8 cellular contexts compared by ENCODE assay signal in the genomic region with DNA sequence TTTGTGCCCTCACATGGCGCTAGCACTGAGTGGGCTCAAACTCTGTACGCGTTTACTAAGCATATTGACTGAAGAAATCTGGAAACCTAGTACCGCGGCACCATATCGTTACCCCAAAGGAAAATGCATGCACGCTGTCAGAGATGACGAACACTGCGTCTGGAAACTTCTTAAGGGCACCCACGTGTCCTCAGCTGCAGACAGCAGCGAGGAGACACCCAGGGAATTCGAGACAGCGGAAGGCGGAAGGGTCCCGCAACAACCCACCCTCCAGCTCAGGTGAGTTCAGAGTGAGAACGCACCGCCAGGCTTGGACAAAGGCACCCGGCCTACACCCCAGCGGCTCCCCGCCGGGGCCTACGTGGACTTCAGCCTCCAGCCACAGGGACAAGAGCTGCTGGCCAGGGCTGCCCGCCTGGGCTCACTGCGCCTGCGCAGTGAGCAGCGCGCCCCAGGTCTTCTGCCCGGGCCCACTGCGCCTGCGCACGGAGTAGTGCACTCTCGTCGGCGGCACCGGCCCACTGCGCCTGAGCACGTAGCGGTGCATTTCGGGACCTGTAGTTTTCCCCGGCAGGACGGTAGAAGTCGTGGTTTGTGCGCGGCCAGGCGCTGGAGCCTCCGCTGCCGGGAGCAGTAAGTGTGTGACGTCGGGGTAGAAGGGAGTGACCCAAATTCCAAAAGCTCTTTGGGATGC.
A peak's percentile ranks its signal among the peaks of the same experiment; 100 is the strongest.
DNase-seq lines count a peak whose midpoint lies in the region; ATAC-seq and TF ChIP-seq lines count a peak whose summit lies in the region.
"Not testable (repeated sequence)": the region's sequence is repeated elsewhere in the genome, so short reads cannot be mapped to it uniquely, and the experiment has no call there.

No MANE protein-coding gene starts in this region.

- H3K4me3 Mint-ChIP-seq in activated CD8-positive, alpha-beta T cell treated with anti-CD3 and anti-CD28 coated beads for 36 hours; stimulated activated memory B cell treated with anti-CD40 and anti-IgM and Interleukin-4, amounts not matched to agents 10 μg/mL and 1 μg/mL and 100 μg/mL, for 72 hours: not testable (repeated sequence)

- H3K9me3 Mint-ChIP-seq in activated CD8-positive, alpha-beta T cell treated with anti-CD3 and anti-CD28 coated beads for 36 hours; stimulated activated memory B cell treated with anti-CD40 and anti-IgM and Interleukin-4, amounts not matched to agents 10 μg/mL and 1 μg/mL and 100 μg/mL, for 72 hours: not testable (repeated sequence)

- not testable (repeated sequence) for H3K27me3 Mint-ChIP-seq in activated CD8-positive, alpha-beta T cell treated with anti-CD3 and anti-CD28 coated beads for 36 hours; stimulated activated memory B cell treated with anti-CD40 and anti-IgM and Interleukin-4, amounts not matched to agents 10 μg/mL and 1 μg/mL and 100 μg/mL, for 72 hours

- not testable (repeated sequence) for H3K36me3 Mint-ChIP-seq in activated CD8-positive, alpha-beta T cell treated with anti-CD3 and anti-CD28 coated beads for 36 hours (ENCODE audit: low read depth); stimulated activated memory B cell treated with anti-CD40 and anti-IgM and Interleukin-4, amounts not matched to agents 10 μg/mL and 1 μg/mL and 100 μg/mL, for 72 hours

- CTCF ChIA-PET in activated CD8-positive, alpha-beta T cell treated with anti-CD3 and anti-CD28 coated beads for 36 hours (lab: Charles Lee) = not testable (repeated sequence)

- not testable (repeated sequence) for DNase-seq in activated CD8-positive, alpha-beta T cell treated with anti-CD3 and anti-CD28 coated beads for 36 hours; left ventricle myocardium superior

- not testable (repeated sequence) for TF ChIP-seq POLR2A in GM18505 (IDR thresholded peaks at IDR 0.05; ENCODE audit: borderline replicate concordance, extremely low read depth, insufficient read depth, insufficient read length)

- ATAC-seq in GM18505 (IDR thresholded peaks at IDR 0.05; ENCODE audit: unreplicated experiment) (peak; percentile 95), GM19395 (IDR thresholded peaks at IDR 0.05; ENCODE audit: unreplicated experiment) (peak; percentile 97), GM21737 (IDR thresholded peaks at IDR 0.05; ENCODE audit: unreplicated experiment) (peak; percentile 94), HG02973 (IDR thresholded peaks at IDR 0.05; ENCODE audit: unreplicated experiment) (peak; percentile 93), HG03439 (IDR thresholded peaks at IDR 0.05; ENCODE audit: unreplicated experiment) (peak; percentile 99), left ventricle myocardium superior (peak; percentile 99)
- peak; percentile 97 for ATAC-seq in activated CD8-positive, alpha-beta T cell treated with anti-CD3 and anti-CD28 coated beads for 36 hours
- peak; percentile 99 for ATAC-seq in stimulated activated memory B cell treated with anti-CD40 and anti-IgM and Interleukin-4, amounts not matched to agents 10 μg/mL and 1 μg/mL and 100 μg/mL, for 72 hours

- not testable (repeated sequence) for TF ChIP-seq CTCF in activated CD8-positive, alpha-beta T cell treated with anti-CD3 and anti-CD28 coated beads for 36 hours (IDR thresholded peaks at IDR 0.05)

- H3K27ac Mint-ChIP-seq in activated CD8-positive, alpha-beta T cell treated with anti-CD3 and anti-CD28 coated beads for 36 hours; stimulated activated memory B cell treated with anti-CD40 and anti-IgM and Interleukin-4, amounts not matched to agents 10 μg/mL and 1 μg/mL and 100 μg/mL, for 72 hours: not testable (repeated sequence)

- not testable (repeated sequence) for H3K4me1 Mint-ChIP-seq in activated CD8-positive, alpha-beta T cell treated with anti-CD3 and anti-CD28 coated beads for 36 hours (ENCODE audit: low read depth); stimulated activated memory B cell treated with anti-CD40 and anti-IgM and Interleukin-4, amounts not matched to agents 10 μg/mL and 1 μg/mL and 100 μg/mL, for 72 hours

- intact Hi-C loops in activated CD8-positive, alpha-beta T cell treated with anti-CD3 and anti-CD28 coated beads for 36 hours (cut with micrococcal nuclease); left ventricle myocardium superior (cut with micrococcal nuclease): not testable (repeated sequence)

- POLR2A ChIA-PET in activated CD8-positive, alpha-beta T cell treated with anti-CD3 and anti-CD28 coated beads for 36 hours (lab: Charles Lee) = not testable (repeated sequence)
